Comparison of ENCODE assay signal across 26 cellular contexts in genomic region chr19:48529156-48529555, GRCh38. TPM values are rescaled to one million over a fixed set of nuclear protein-coding genes. Genes with fewer than 3 reads are reported as not detected.
"Had no signal": no experiment of that assay in that cellular context is flagged by ENCODE, and none has a peak within 500 bp of the region (broad histone marks: within the 10 kb centered on the region; RNA-seq: fewer than 3 reads in every experiment).

No MANE protein-coding gene starts in this region.

- FAIRE-seq: bronchial epithelial cell, RCC 7860 had no signal

- H3K36me3 ChIP-seq: SJSA1 had no signal

- H3K27me3 ChIP-seq: body of pancreas, SJSA1 had no signal

- H3K4me1 ChIP-seq: body of pancreas had no signal

- ATAC-seq: activated CD8-positive, alpha-beta T cell treated with anti-CD3 and anti-CD28 coated beads, Interleukin-2, amount 10 ng/mL, durations not matched to agents 7 days and 5 days; body of pancreas; PC-3; T-helper 17 cell; WTC11 had no signal

- H3K27ac ChIP-seq: body of pancreas, SJSA1 had no signal

- H3K4me3 ChIP-seq: body of pancreas, SJSA1 had no signal

- DNase-seq: activated CD4-positive, alpha-beta T cell treated with anti-CD3 and anti-CD28 coated beads for 48 hours; activated CD4-positive, alpha-beta T cell treated with anti-CD3 and anti-CD28 coated beads, Interleukin-2, amount 50 U/mL, for 4 hours; activated CD4-positive, CD25-positive, alpha-beta regulatory T cell treated with anti-CD3 and anti-CD28 coated beads, Interleukin-2, amount 50 U/mL, for 72 hours; activated CD8-positive, alpha-beta memory T cell treated with anti-CD3 and anti-CD28 coated beads, Interleukin-2, amount 50 U/mL, for 48 hours; activated CD8-positive, alpha-beta T cell treated with anti-CD3 and anti-CD28 coated beads, Interleukin-2, amount 10 ng/mL, durations not matched to agents 7 days and 5 days; activated T-cell treated with anti-CD3 and anti-CD28 coated beads, Interleukin-2, amount 50 U/mL, for 1 hour; aorta; body of pancreas; central memory CD4-positive, alpha-beta T cell; NCI-H1092; NCI-H1417 treated with DMSO at 0.1 percent for 48 hours; NCI-H1694; NCI-H2029; NCI-H2107; NCI-H446; NCI-H524; PC-3; SHP77; T-helper 17 cell; T-helper 9 cell had no signal

RNA-seq across cellular contexts. Expression of gene LMTK3, which starts 17.5 kb away (rescaled TPM):
- total RNA-seq: SJSA1 had no signal

RNA-seq across cellular contexts. Expression of gene SULT2B1, which starts 22.8 kb away (rescaled TPM):
- total RNA-seq: activated CD8-positive, alpha-beta T cell treated with anti-CD3 and anti-CD28 coated beads, Interleukin-2, amount 10 ng/mL, durations not matched to agents 7 days and 5 days; aorta; LHCN-M2; M059J; T-helper 17 cell had no signal
